ENCODE assay signal across 16 cellular contexts in the genomic region with DNA sequence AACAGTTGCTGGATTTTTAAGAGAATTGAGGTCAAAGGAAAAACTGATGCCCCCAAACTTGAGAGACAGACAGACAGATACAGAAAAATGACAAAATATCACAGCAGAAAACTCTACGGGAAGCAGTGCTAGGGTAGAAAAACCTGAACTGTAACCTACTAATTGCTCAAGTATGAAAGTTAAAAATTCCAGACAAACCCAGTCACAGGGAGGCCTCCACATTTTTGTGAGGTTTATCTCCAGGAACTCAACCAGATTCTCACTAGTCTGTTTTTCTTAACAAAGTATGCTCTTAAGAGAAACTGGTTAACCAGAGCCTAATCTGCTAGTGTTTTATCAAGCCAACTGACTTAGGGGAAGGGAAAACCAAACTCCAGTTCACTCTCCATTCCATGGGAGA. TPM values are rescaled to one million over a fixed set of nuclear protein-coding genes. Genes with fewer than 3 reads are reported as not detected.
A peak's percentile ranks its signal among the peaks of the same experiment; 100 is the strongest.
DNase-seq lines count a peak whose midpoint lies in the region; ATAC-seq, FAIRE-seq and TF ChIP-seq lines count a peak whose summit lies in the region.
"Had no signal": no experiment of that assay in that cellular context is flagged by ENCODE, and none has a peak within 500 bp of the region (broad histone marks: within the 10 kb centered on the region; RNA-seq: fewer than 3 reads in every experiment).

No MANE protein-coding gene starts in this region.

- H3K4me2 ChIP-seq in keratinocyte (ENCODE audit: control insufficient read depth, extremely low read depth, insufficient read depth, low read depth, low read length), result peak overlapping the region; percentile 71

- no peak for ATAC-seq in GM18517 (IDR thresholded peaks at IDR 0.05; ENCODE audit: unreplicated experiment)
- ATAC-seq: naive thymus-derived CD8-positive, alpha-beta T cell had no signal

- peak overlapping the region; percentile 31; the same call in 1 of the 2 replicates for H3K4me3 ChIP-seq in ACC112 (ENCODE audit: low read depth, low read length)
- H3K4me3 ChIP-seq in keratinocyte (ENCODE audit: control insufficient read depth in 2 of 3, extremely low read depth in 1 of 3, insufficient read depth in 2 of 3, low read depth in 1 of 3, low read length in 3 of 3), result peak overlapping the region in 1 of 3 experiments; percentile 26
- H3K4me3 ChIP-seq in colonic mucosa, result no peak overlapping the region
- H3K4me3 ChIP-seq: ascending aorta, thoracic aorta had no signal

- H3K36me3 ChIP-seq in ACC112 (ENCODE audit: insufficient read depth, low read length) (no peaks in the 10 kb centered on the region), keratinocyte (ENCODE audit: control insufficient read depth in 2 of 2, extremely low read depth in 1 of 2, insufficient read depth in 2 of 2, low read length in 2 of 2) (no peaks in the 10 kb centered on the region), colonic mucosa (no peaks in the 10 kb centered on the region)
- H3K36me3 ChIP-seq: ascending aorta, thoracic aorta had no signal

- TF ChIP-seq CTCF in keratinocyte (optimal IDR thresholded peaks at IDR 0.05 in 1 of 3, IDR thresholded peaks at IDR 0.05 in 1 of 3, conservative IDR thresholded peaks at IDR 0.05 in 1 of 3; ENCODE audit: extremely low read depth in 1 of 3, insufficient read depth in 2 of 3, low read length in 3 of 3) (no peak), colonic mucosa (IDR thresholded peaks at IDR 0.05) (no peak)

- H3K9me3 ChIP-seq in keratinocyte (ENCODE audit: control insufficient read depth, low read depth, low read length) (peaks cover 2% of the 10 kb centered on the region), colonic mucosa (no peaks in the 10 kb centered on the region)
- H3K9me3 ChIP-seq: ascending aorta, thoracic aorta had no signal

- H2AFZ ChIP-seq in ACC112 (ENCODE audit: low read length, unreplicated experiment) (peak overlapping the region; percentile 68), keratinocyte (ENCODE audit: control insufficient read depth, low read length) (peak overlapping the region; percentile 72)

- H3K27ac ChIP-seq in ACC112 (ENCODE audit: low read depth, low read length), result peak overlapping the region; percentile 85
- H3K27ac ChIP-seq in keratinocyte (ENCODE audit: control insufficient read depth, insufficient read depth, low read length), result peak overlapping the region; percentile 85
- no peak overlapping the region for H3K27ac ChIP-seq in colonic mucosa
- H3K27ac ChIP-seq: ascending aorta, thoracic aorta had no signal

- no peaks in the 10 kb centered on the region for H3K9me1 ChIP-seq in keratinocyte (ENCODE audit: control insufficient read depth, extremely low read depth, insufficient read depth, low read length)

- H3K9ac ChIP-seq in keratinocyte (ENCODE audit: control insufficient read depth, extremely low read depth, insufficient read depth, low read length) (no peak overlapping the region), colonic mucosa (ENCODE audit: low read depth in 2 of 2, low read length in 2 of 2) (no peak overlapping the region)

- peaks cover 19% of the 10 kb centered on the region for H3K4me1 ChIP-seq in ACC112 (ENCODE audit: control insufficient read depth, insufficient read depth, low read length, unreplicated experiment)
- H3K4me1 ChIP-seq in keratinocyte (ENCODE audit: control insufficient read depth, extremely low read depth, insufficient read depth, low read length), result peaks cover 16% of the 10 kb centered on the region
- H3K4me1 ChIP-seq in colonic mucosa, result no peaks in the 10 kb centered on the region
- H3K4me1 ChIP-seq: ascending aorta had no signal

- dilution Hi-C loops in keratinocyte (cut with MboI; ENCODE audit: extremely low pct_ligation_motif_present, low sequenced_read_pairs), result no loop called here

- no peaks in the 10 kb centered on the region for H3K27me3 ChIP-seq in ACC112 (ENCODE audit: insufficient read depth, low read length)
- H3K27me3 ChIP-seq in keratinocyte (ENCODE audit: control insufficient read depth, extremely low read depth, insufficient read depth, low read length), result no peaks in the 10 kb centered on the region
- no peaks in the 10 kb centered on the region for H3K27me3 ChIP-seq in colonic mucosa
- H3K27me3 ChIP-seq: ascending aorta had no signal

- peak; percentile 95 for FAIRE-seq in keratinocyte (lab: Jason Lieb, UNC)
- FAIRE-seq: endometrium had no signal

- DNase-seq in HPDE6-E6E7 (ENCODE audit: extremely low spot score), result peak; percentile 70
- DNase-seq in astrocyte of the hippocampus (ENCODE audit: low read depth, low spot score), result peak; percentile 85
- DNase-seq in keratinocyte (ENCODE audit: low read depth, low spot score), result no peak
- no peak for DNase-seq in activated CD4-positive, alpha-beta T cell treated with anti-CD3 and anti-CD28 coated beads for 1 hour
- no peak for DNase-seq in activated CD8-positive, alpha-beta memory T cell treated with anti-CD3 and anti-CD28 coated beads for 24 hours
- DNase-seq in colonic mucosa, result no peak
- DNase-seq: activated T-cell treated with anti-CD3 and anti-CD28 coated beads for 4 hours; AML-193; DND-41; naive thymus-derived CD8-positive, alpha-beta T cell; Right ventricle myocardium superior had no signal

- H4K20me1 ChIP-seq in keratinocyte (ENCODE audit: control insufficient read depth, extremely low read depth, insufficient read depth, low read length), result no peaks in the 10 kb centered on the region

- intact Hi-C loops in colonic mucosa (cut with DNase I), result no loop called here

- H3K79me2 ChIP-seq in ACC112 (ENCODE audit: control insufficient read depth, insufficient read depth, low read length, unreplicated experiment) (no peaks in the 10 kb centered on the region), keratinocyte (ENCODE audit: control insufficient read depth, insufficient read depth, low read length) (no peaks in the 10 kb centered on the region)

RNA-seq across cellular contexts. Expression of gene PPP3CA, which starts 19.9 kb away (rescaled TPM):
- 24.9 to 44.0 TPM (median 43.3 TPM) in 3 replicates for polyA plus RNA-seq in keratinocyte
- polyA plus RNA-seq in keratinocyte (2011; ENCODE audit: low read depth), result 8.5 TPM
- polyA plus RNA-seq in keratinocyte (2011; cell fraction: cytosol; rRNA removed), result 26.2 and 53.3 TPM in 2 replicates
- 47.2 and 53.1 TPM in 2 replicates for polyA plus RNA-seq in keratinocyte (2011; cell fraction: nucleus; rRNA removed)
- polyA plus RNA-seq in keratinocyte (2012; ENCODE audit: low replicate concordance), result 26.5 and 65.2 TPM in 2 replicates
- 30.8 to 95.0 TPM (median 41.5 TPM) in 3 replicates for polyA minus RNA-seq in keratinocyte
- 63.1 TPM for polyA minus RNA-seq in keratinocyte (2011; cell fraction: cytosol; rRNA and poly(A)+ RNA removed)
- polyA minus RNA-seq in keratinocyte (2011; cell fraction: nucleus; rRNA and poly(A)+ RNA removed), result 61.9 and 124 TPM in 2 replicates
- total RNA-seq in colonic mucosa, result 10 to 100 TPM; 34.5 to 43.9 TPM

Comparison
In these comparisons a context has a peak if more than half of its experiments do, and no peak if none do; other contexts are left out.
1. DNase-seq: peak in HPDE6-E6E7 (single experiment) and astrocyte of the hippocampus (single experiment); none in keratinocyte (single experiment), activated CD4-positive, alpha-beta T cell treated with anti-CD3 and anti-CD28 coated beads for 1 hour (single experiment), activated CD8-positive, alpha-beta memory T cell treated with anti-CD3 and anti-CD28 coated beads for 24 hours (single experiment) and colonic mucosa (single experiment).